ENCODE assay signal across 23 cellular contexts in genomic region chr15:59249816-59250215, GRCh38. TPM values are rescaled to one million over a fixed set of nuclear protein-coding genes. Genes with fewer than 3 reads are reported as not detected.
DNase-seq lines count a peak whose midpoint lies in the region; ATAC-seq, FAIRE-seq and TF ChIP-seq lines count a peak whose summit lies in the region.
"Had no signal": no experiment of that assay in that cellular context is flagged by ENCODE, and none has a peak within 500 bp of the region (broad histone marks: within the 10 kb centered on the region; RNA-seq: fewer than 3 reads in every experiment).

No MANE protein-coding gene starts in this region.

- 97% methylated on average over 5 of the region's 5 CpGs for WGBS in esophagus muscularis mucosa

- H3K4me3 Mint-ChIP-seq in CD4-positive, CD25-positive, alpha-beta regulatory T cell = no peak overlapping the region
- peak overlapping the region; percentile 19 for H3K4me3 Mint-ChIP-seq in T-helper 17 cell
- no peak overlapping the region for H3K4me3 Mint-ChIP-seq in natural killer cell
- H3K4me3 Mint-ChIP-seq: naive thymus-derived CD4-positive, alpha-beta T cell had no signal

- H3K4me1 ChIP-seq in CD4-positive, CD25-positive, alpha-beta regulatory T cell (ENCODE audit: control insufficient read depth, insufficient read depth, low read length, poor library complexity, severe bottlenecking) = peaks cover 21% of the 10 kb centered on the region
- H3K4me1 ChIP-seq in esophagus muscularis mucosa = peaks cover 0 to 6% (median 0%) of the 10 kb centered on the region in 4 donors
- H3K4me1 ChIP-seq: BE2C, lower lobe of right lung had no signal

- no peaks in the 10 kb centered on the region for H3K27me3 Mint-ChIP-seq in CD4-positive, CD25-positive, alpha-beta regulatory T cell
- H3K27me3 Mint-ChIP-seq in T-helper 17 cell (no peaks in the 10 kb centered on the region), natural killer cell (ENCODE audit: low read depth in 2 of 2) (no peaks in the 10 kb centered on the region)
- H3K27me3 Mint-ChIP-seq: naive thymus-derived CD4-positive, alpha-beta T cell had no signal

- no peak for ATAC-seq in CD4-positive, CD25-positive, alpha-beta regulatory T cell (ENCODE audit: low read depth in 2 of 2)
- ATAC-seq in T-helper 17 cell = no peak
- ATAC-seq in left colon = peak; percentile 15
- no peak for ATAC-seq in natural killer cell
- ATAC-seq: lower lobe of right lung; naive thymus-derived CD4-positive, alpha-beta T cell had no signal

- H3K36me3 ChIP-seq in CD4-positive, CD25-positive, alpha-beta regulatory T cell (ENCODE audit: control insufficient read depth, insufficient read depth, low read length) = no peaks in the 10 kb centered on the region
- peaks cover 0 to 15% (median 8%) of the 10 kb centered on the region in 4 donors for H3K36me3 ChIP-seq in esophagus muscularis mucosa
- H3K36me3 ChIP-seq: BE2C, lower lobe of right lung had no signal

- no peak for TF ChIP-seq EP300 in esophagus muscularis mucosa (IDR thresholded peaks at IDR 0.05)

- no peaks in the 10 kb centered on the region for H3K36me3 Mint-ChIP-seq in CD4-positive, CD25-positive, alpha-beta regulatory T cell
- H3K36me3 Mint-ChIP-seq in T-helper 17 cell (ENCODE audit: low read depth) (no peaks in the 10 kb centered on the region), natural killer cell (no peaks in the 10 kb centered on the region)

- peak; percentile 73 for FAIRE-seq in GM12892 (lab: Jason Lieb, UNC)
- FAIRE-seq: RCC 7860 had no signal

- TF ChIP-seq CTCF in esophagus muscularis mucosa (IDR thresholded peaks at IDR 0.05) (no peak), natural killer cell (IDR thresholded peaks at IDR 0.05) (no peak)

- no peaks in the 10 kb centered on the region for H3K9me3 ChIP-seq in CD4-positive, CD25-positive, alpha-beta regulatory T cell (ENCODE audit: control insufficient read depth in 2 of 2, low read length in 2 of 2)
- H3K9me3 ChIP-seq in T-helper 17 cell (ENCODE audit: control insufficient read depth, low read length, poor library complexity, severe bottlenecking) (no peaks in the 10 kb centered on the region), esophagus muscularis mucosa (no peaks in the 10 kb centered on the region)
- H3K9me3 ChIP-seq: BE2C, heart left ventricle, lower lobe of right lung had no signal

- H3K27ac ChIP-seq in CD4-positive, CD25-positive, alpha-beta regulatory T cell (ENCODE audit: insufficient read depth, low read length, poor library complexity, severe bottlenecking) = peak overlapping the region; percentile 33
- no peak overlapping the region for H3K27ac ChIP-seq in esophagus muscularis mucosa (replicated peaks in 1 of 4)
- H3K27ac ChIP-seq: lower lobe of right lung had no signal

- DNase-seq in CD4-positive, CD25-positive, alpha-beta regulatory T cell = no peak
- no peak for DNase-seq in GM12892 (ENCODE audit: insufficient read length)
- DNase-seq in T-helper 17 cell = no peak
- no peak for DNase-seq in left colon
- no peak for DNase-seq in C1 segment of cervical spinal cord (lab: John Stamatoyannopoulos, UW)
- no peak for DNase-seq in esophagus muscularis mucosa (ENCODE audit: extremely low spot score)
- no peak for DNase-seq in natural killer cell
- DNase-seq: activated effector memory CD4-positive, alpha-beta T cell treated with anti-CD3 and anti-CD28 coated beads, Interleukin-2, amount 50 U/mL, for 16 hours; anterior cingulate cortex; BE2C; effector memory CD4-positive, alpha-beta T cell; heart left ventricle; lower lobe of right lung; naive thymus-derived CD4-positive, alpha-beta T cell; NCI-H1417 treated with DMSO at 0.1 percent for 48 hours; NCI-H2171 treated with DMSO at 0.1 percent for 48 hours; NCI-H748 treated with DMSO at 0.1 percent for 48 hours; posterior cingulate gyrus had no signal

- H3K4me1 Mint-ChIP-seq in CD4-positive, CD25-positive, alpha-beta regulatory T cell = peaks cover 6 to 40% (median 23%) of the 10 kb centered on the region in 4 donors
- H3K4me1 Mint-ChIP-seq in T-helper 17 cell = peaks cover 3% of the 10 kb centered on the region
- peaks cover 6 to 13% of the 10 kb centered on the region in 2 donors for H3K4me1 Mint-ChIP-seq in natural killer cell

- intact Hi-C loops in left colon (cut with DNase I, micrococcal nuclease) (loop anchor here in 1 of 2 donors (10.0 kb wide), 1 partner anchor 245 kb away; no protein-coding TSS in a partner anchor), esophagus muscularis mucosa (cut with DNase I) (loop anchor here (5.0 kb wide), 1 partner anchor 122 kb away; the partner anchor contains the start of gene MYO1E), natural killer cell (cut with micrococcal nuclease) (loop anchor here (10.0 kb wide), 1 partner anchor 265 kb away; the partner anchor contains the start of gene RNF111)

- no peaks in the 10 kb centered on the region for H3K9me3 Mint-ChIP-seq in CD4-positive, CD25-positive, alpha-beta regulatory T cell
- H3K9me3 Mint-ChIP-seq in natural killer cell = no peaks in the 10 kb centered on the region
- H3K9me3 Mint-ChIP-seq: naive thymus-derived CD4-positive, alpha-beta T cell had no signal

- TF ChIP-seq POLR2A in GM12892 (IDR thresholded peaks at IDR 0.05; ENCODE audit: low read depth, low read length) (no peak), esophagus muscularis mucosa (IDR thresholded peaks at IDR 0.05; ENCODE audit: low read depth) (no peak)

- H3K27ac Mint-ChIP-seq in CD4-positive, CD25-positive, alpha-beta regulatory T cell = peak overlapping the region in 2 of 3 donors; percentile 26 to 29
- no peak overlapping the region for H3K27ac Mint-ChIP-seq in T-helper 17 cell
- H3K27ac Mint-ChIP-seq in natural killer cell = no peak overlapping the region

- H3K27me3 ChIP-seq in CD4-positive, CD25-positive, alpha-beta regulatory T cell (ENCODE audit: control insufficient read depth, insufficient read depth, low read length) = no peaks in the 10 kb centered on the region
- no peaks in the 10 kb centered on the region for H3K27me3 ChIP-seq in esophagus muscularis mucosa
- H3K27me3 ChIP-seq: heart left ventricle had no signal

- H3K4me3 ChIP-seq in CD4-positive, CD25-positive, alpha-beta regulatory T cell (ENCODE audit: low read depth, low read length) = no peak overlapping the region
- H3K4me3 ChIP-seq in esophagus muscularis mucosa = no peak overlapping the region
- H3K4me3 ChIP-seq: heart left ventricle, lower lobe of right lung, skin epidermis had no signal

RNA-seq across cellular contexts. Expression of gene LDHAL6B, which starts 43.2 kb away (rescaled TPM):
- total RNA-seq in CD4-positive, CD25-positive, alpha-beta regulatory T cell = not detected
- not detected for polyA plus RNA-seq in CD4-positive, CD25-positive, alpha-beta regulatory T cell
- polyA plus RNA-seq in GM12892 (2012; ENCODE audit: missing spikeins) = 1.00 TPM
- not detected for total RNA-seq in T-helper 17 cell
- total RNA-seq in left colon = not detected
- not detected for total RNA-seq in esophagus muscularis mucosa
- total RNA-seq in natural killer cell = not detected
- total RNA-seq: activated CD8-positive, alpha-beta memory T cell treated with anti-CD3 and anti-CD28 coated beads for 36 hours; heart left ventricle; HT1080; LHCN-M2; lower lobe of right lung; naive thymus-derived CD4-positive, alpha-beta T cell had no signal
- polyA plus RNA-seq: heart left ventricle; naive thymus-derived CD4-positive, alpha-beta T cell had no signal

Comparison
In these comparisons a context has a peak if more than half of its experiments do, and no peak if none do; other contexts are left out.
1. H3K27ac Mint-ChIP-seq: peak in CD4-positive, CD25-positive, alpha-beta regulatory T cell (2 of 3); none in T-helper 17 cell (single experiment) and natural killer cell (0 of 2).